In the genomic region with DNA sequence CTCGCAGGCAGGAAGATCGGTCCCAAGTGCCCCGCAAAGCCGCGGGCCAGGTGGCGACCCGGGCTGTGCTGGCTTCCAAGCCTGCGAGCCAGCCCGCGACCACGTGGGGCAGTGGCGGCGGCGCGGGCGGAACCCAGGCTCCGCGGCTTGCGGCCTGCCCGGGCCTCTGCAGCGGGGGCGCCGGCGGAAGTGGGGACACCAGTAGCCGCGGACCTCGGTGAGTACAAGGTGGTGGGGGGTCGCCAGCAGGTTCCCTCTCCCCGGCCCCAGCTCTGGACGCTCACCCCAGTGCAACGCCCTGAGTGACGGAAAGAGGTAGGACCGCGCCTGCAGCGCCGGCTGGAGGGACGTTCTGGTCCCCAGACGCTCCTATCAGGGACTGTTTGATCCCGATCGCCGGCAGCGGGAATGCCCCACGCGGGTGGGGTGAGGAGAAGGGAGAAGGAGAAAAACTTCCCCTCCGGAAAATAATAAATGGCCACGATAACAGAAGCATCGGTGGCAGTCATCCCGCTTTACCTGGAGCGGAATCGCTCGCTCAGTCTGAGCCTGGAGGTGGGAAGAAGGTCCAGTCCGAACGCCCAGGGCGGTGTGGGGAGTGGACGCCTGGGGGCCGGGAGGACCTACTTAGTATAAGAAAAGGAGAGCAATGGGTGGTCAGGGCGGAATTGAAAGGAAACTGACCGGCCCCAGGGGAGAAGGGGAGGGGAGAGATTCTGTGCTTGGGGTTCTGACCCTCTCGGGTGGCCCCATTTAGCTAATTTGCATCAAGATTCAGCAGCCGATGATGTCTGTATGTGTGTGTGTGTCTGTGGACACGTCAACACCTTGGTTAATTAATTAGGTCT, we compare ENCODE assay signal across 8 cellular contexts. TPM values are rescaled to one million over a fixed set of nuclear protein-coding genes. Genes with fewer than 3 reads are reported as not detected.
DNase-seq lines count a peak whose midpoint lies in the region; ATAC-seq and TF ChIP-seq lines count a peak whose summit lies in the region.

A gene with protein sequence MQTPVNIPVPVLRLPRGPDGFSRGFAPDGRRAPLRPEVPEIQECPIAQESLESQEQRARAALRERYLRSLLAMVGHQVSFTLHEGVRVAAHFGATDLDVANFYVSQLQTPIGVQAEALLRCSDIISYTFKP (plus strand): TSS at position 198 of the 848 bp plus-strand sequence. CDS start 10,855 bp downstream, outside the sequence.

- H3K9me3 ChIP-seq in OCI-LY3 (ENCODE audit: insufficient read depth, low read length) = no peaks in the 10 kb centered on the region
- no peaks in the 10 kb centered on the region for H3K9me3 ChIP-seq in mucosa of rectum (ENCODE audit: control insufficient read depth in 2 of 2, low read length in 2 of 2)

- H4K20me1 ChIP-seq in OCI-LY3 (ENCODE audit: insufficient read depth, low read length) = peaks cover 10% of the 10 kb centered on the region

- peak within 1 kb of the TSS; percentile 75 for H3K4me2 ChIP-seq in OCI-LY3 (ENCODE audit: low read length)

- H3K9ac ChIP-seq in OCI-LY3 (ENCODE audit: low read length) (peak within 1 kb of the TSS; percentile 91), mucosa of rectum (ENCODE audit: low read depth in 1 of 2, low read length in 2 of 2) (peak within 1 kb of the TSS; percentile 74 to 90)

- H2AFZ ChIP-seq in OCI-LY3 (ENCODE audit: low read depth, low read length) = peak within 1 kb of the TSS; percentile 80; the same call in 1 of the 2 replicates

- TF ChIP-seq CTCF in GM10248 (IDR thresholded peaks at IDR 0.05; ENCODE audit: control extremely low read depth, extremely low read depth, low read depth, missing control alignments) (peak; percentile 7), OCI-LY3 (IDR thresholded peaks at IDR 0.05; ENCODE audit: low read depth, low read length) (no peak), epithelial cell of proximal tubule (conservative IDR thresholded peaks at IDR 0.05; ENCODE audit: low read depth, low read length) (peak; percentile 13)

- no peaks in the 10 kb centered on the region for H3K27me3 ChIP-seq in OCI-LY3 (ENCODE audit: low read depth, low read length)
- H3K27me3 ChIP-seq in mucosa of rectum (ENCODE audit: control insufficient read depth in 2 of 2, insufficient read depth in 2 of 2, low read length in 2 of 2) = no peaks in the 10 kb centered on the region

- POLR2A ChIA-PET in GM10248 (lab: Yijun Ruan, JAX) = interaction anchor here (0.6 to 1.9 kb wide), 2 partner anchors 13 to 30 kb away, joined by 5 to 8 read pairs; partner anchors contain the start of gene PPP1R37

- DNase-seq in GM10248 (ENCODE audit: extremely low spot score) (peak; percentile 82), HT1080 (ENCODE audit: low read depth) (peak; percentile 71), activated T-cell treated with anti-CD3 and anti-CD28 coated beads for 24 hours (ENCODE audit: low read depth) (peak; percentile 81), epithelial cell of proximal tubule (ENCODE audit: low read depth) (no peak)
- DNase-seq in stimulated activated CD8-positive, alpha-beta memory T cell treated with anti-CD3 and anti-CD28 coated beads, Interleukin-4, amount 100 ng/mL, for 4 hours (ENCODE audit: low read depth in 2 of 2, low spot score in 1 of 2) = peak; percentile 54

- CTCF ChIA-PET in GM10248 (lab: Yijun Ruan, JAX) = interaction anchor here (0.9 to 2.0 kb wide), 6 partner anchors 10 to 126 kb away, joined by 3 to 11 read pairs (median 4); partner anchors contain the start of gene PPP1R37

- H3K79me2 ChIP-seq in OCI-LY3 (ENCODE audit: low read length) = peaks cover 88% of the 10 kb centered on the region

- peaks cover 37% of the 10 kb centered on the region for H3K4me1 ChIP-seq in OCI-LY3 (ENCODE audit: low read length)
- H3K4me1 ChIP-seq in mucosa of rectum (ENCODE audit: control insufficient read depth in 2 of 2, insufficient read depth in 2 of 2, low read length in 2 of 2) = peaks cover 36 to 39% of the 10 kb centered on the region in 2 donors

- H3K36me3 ChIP-seq in OCI-LY3 (replicated peaks; ENCODE audit: low read depth, low read length) (peaks cover 35% of the 10 kb centered on the region), mucosa of rectum (ENCODE audit: control insufficient read depth in 2 of 2, insufficient read depth in 2 of 2, low read length in 2 of 2) (peaks cover 7 to 12% of the 10 kb centered on the region in 2 donors)

- H3K27ac ChIP-seq in OCI-LY3 (ENCODE audit: low read length) = peak within 1 kb of the TSS; percentile 69
- H3K27ac ChIP-seq in mucosa of rectum (ENCODE audit: low read depth in 2 of 2, low read length in 2 of 2) = peak within 1 kb of the TSS; percentile 70 to 83

- peak within 1 kb of the TSS; percentile 82 for H3K4me3 ChIP-seq in OCI-LY3 (ENCODE audit: low read length)
- peak within 1 kb of the TSS; percentile 79 for H3K4me3 ChIP-seq in epithelial cell of proximal tubule (ENCODE audit: low read depth, low read length)
- H3K4me3 ChIP-seq in mucosa of rectum (ENCODE audit: low read length in 2 of 2) = peak within 1 kb of the TSS; percentile 85 to 94

- no peak for ATAC-seq in GM19467 (IDR thresholded peaks at IDR 0.05; ENCODE audit: unreplicated experiment)

RNA-seq across cellular contexts. Expression of the gene that starts here (rescaled TPM):
- total RNA-seq in HT1080 (2014; rRNA removed; shearing (Covaris generic)) = 58.2 and 59.2 TPM in 2 replicates
- 41.6 and 47.8 TPM in 2 replicates for polyA plus RNA-seq in HT1080 (2015; cell fraction: cytosol; rRNA removed)
- polyA plus RNA-seq in HT1080 (2015; cell fraction: nucleus; rRNA removed) = 25.9 and 31.7 TPM in 2 replicates
- 38.2 and 58.2 TPM in 2 replicates for total RNA-seq in epithelial cell of proximal tubule
